ENCODE assay signal across 8 cellular contexts in genomic region chr19:14786421-14786851, GRCh38. TPM values are rescaled to one million over a fixed set of nuclear protein-coding genes. Genes with fewer than 3 reads are reported as not detected.
A peak's percentile ranks its signal among the peaks of the same experiment; 100 is the strongest.
DNase-seq lines count a peak whose midpoint lies in the region; ATAC-seq and TF ChIP-seq lines count a peak whose summit lies in the region.

No MANE protein-coding gene starts in this region.

- H3K9me2 ChIP-seq in GM23338 (ENCODE audit: insufficient read depth) = no peaks in the 10 kb centered on the region

- H3K4me1 Mint-ChIP-seq in GM23338 = peaks cover 13% of the 10 kb centered on the region; the same call in 2 of the 3 replicates
- H3K4me1 Mint-ChIP-seq in activated CD8-positive, alpha-beta T cell treated with anti-CD3 and anti-CD28 coated beads, Interleukin-2, amount 10 ng/mL, durations not matched to agents 7 days and 5 days (ENCODE audit: low read depth) = peaks cover 23% of the 10 kb centered on the region
- H3K4me1 Mint-ChIP-seq in immature natural killer cell = peaks cover 18 to 30% of the 10 kb centered on the region in 2 donors

- no peaks in the 10 kb centered on the region for H3F3A ChIP-seq in GM23338 (replicated peaks; ENCODE audit: low read depth)

- peak overlapping the region; percentile 65; the same call in 1 of the 2 replicates for H3K27ac Mint-ChIP-seq in GM23338
- H3K27ac Mint-ChIP-seq in activated CD8-positive, alpha-beta T cell treated with anti-CD3 and anti-CD28 coated beads, Interleukin-2, amount 10 ng/mL, durations not matched to agents 7 days and 5 days = no peak overlapping the region
- H3K27ac Mint-ChIP-seq in immature natural killer cell = no peak overlapping the region

- H3K36me3 ChIP-seq in GM23338 (ENCODE audit: insufficient read depth) (no peaks in the 10 kb centered on the region), thoracic aorta (no peaks in the 10 kb centered on the region)

- H3K4me3 Mint-ChIP-seq in GM23338 (peak overlapping the region; percentile 29; the same call in 2 of the 3 replicates), immature natural killer cell (peak overlapping the region in 1 of 5 donors; percentile 66)
- H3K4me3 Mint-ChIP-seq in activated CD8-positive, alpha-beta T cell treated with anti-CD3 and anti-CD28 coated beads, Interleukin-2, amount 10 ng/mL, durations not matched to agents 7 days and 5 days = no peak overlapping the region

- POLR2A ChIA-PET in activated CD8-positive, alpha-beta T cell treated with anti-CD3 and anti-CD28 coated beads, Interleukin-2, amount 10 ng/mL, durations not matched to agents 7 days and 5 days (lab: Charles Lee) = no interaction called here

- H3K36me3 Mint-ChIP-seq in GM23338 (ENCODE audit: low read depth) (no peaks in the 10 kb centered on the region), immature natural killer cell (no peaks in the 10 kb centered on the region)
- H3K36me3 Mint-ChIP-seq in activated CD8-positive, alpha-beta T cell treated with anti-CD3 and anti-CD28 coated beads, Interleukin-2, amount 10 ng/mL, durations not matched to agents 7 days and 5 days (ENCODE audit: low read depth) = no peaks in the 10 kb centered on the region

- no peaks in the 10 kb centered on the region for H3K4me1 ChIP-seq in GM23338 (ENCODE audit: insufficient read depth)
- H3K4me1 ChIP-seq in thoracic aorta (ENCODE audit: control insufficient read depth in 1 of 2, low read depth in 2 of 2) = no peaks in the 10 kb centered on the region

- no peak for DNase-seq in AG09309 (ENCODE audit: low read depth)
- peak; percentile 79 for DNase-seq in GM23338 (ENCODE audit: low spot score)
- peak; percentile 27 for DNase-seq in activated CD8-positive, alpha-beta T cell treated with anti-CD3 and anti-CD28 coated beads, Interleukin-2, amount 10 ng/mL, durations not matched to agents 7 days and 5 days
- peak in 2 of 3 donors; percentile 12 to 17 for DNase-seq in immature natural killer cell
- no peak for DNase-seq in thoracic aorta (ENCODE audit: low spot score)
- no peak for DNase-seq in NCI-H146 (lab: John Stamatoyannopoulos, UW)

- H3K9me3 Mint-ChIP-seq in GM23338 (peaks cover 3% of the 10 kb centered on the region; the same call in 1 of the 3 replicates), immature natural killer cell (no peaks in the 10 kb centered on the region)
- H3K9me3 Mint-ChIP-seq in activated CD8-positive, alpha-beta T cell treated with anti-CD3 and anti-CD28 coated beads, Interleukin-2, amount 10 ng/mL, durations not matched to agents 7 days and 5 days (ENCODE audit: insufficient read depth) = no peaks in the 10 kb centered on the region

- no peaks in the 10 kb centered on the region for H3K79me2 ChIP-seq in GM23338 (replicated peaks; ENCODE audit: insufficient read depth)

- H3K4me3 ChIP-seq in AG09309 (ENCODE audit: control insufficient read depth, low read depth, low read length) = no peak overlapping the region
- H3K4me3 ChIP-seq in GM23338 = peak overlapping the region; percentile 40; the same call in 1 of the 2 replicates
- H3K4me3 ChIP-seq in thoracic aorta = no peak overlapping the region

- no peak overlapping the region for H3K27ac ChIP-seq in GM23338 (ENCODE audit: low read depth)
- H3K27ac ChIP-seq in thoracic aorta = no peak overlapping the region

- H4K20me1 ChIP-seq in GM23338 (replicated peaks; ENCODE audit: insufficient read depth) = no peaks in the 10 kb centered on the region

- H2AFZ ChIP-seq in GM23338 = peak overlapping the region; percentile 94

- no peaks in the 10 kb centered on the region for H3K27me3 ChIP-seq in GM23338 (ENCODE audit: insufficient read depth)
- H3K27me3 ChIP-seq in thoracic aorta (replicated peaks; ENCODE audit: insufficient read depth) = no peaks in the 10 kb centered on the region

- ATAC-seq in GM23338 = peak; percentile 95
- ATAC-seq in activated CD8-positive, alpha-beta T cell treated with anti-CD3 and anti-CD28 coated beads, Interleukin-2, amount 10 ng/mL, durations not matched to agents 7 days and 5 days = no peak
- ATAC-seq in thoracic aorta (ENCODE audit: insufficient number of reproducible peaks, low FRiP score, low read depth) = no peak
- no peak for ATAC-seq in GM19035 (IDR thresholded peaks at IDR 0.05; ENCODE audit: unreplicated experiment)
- no peak for ATAC-seq in GM18858 (IDR thresholded peaks at IDR 0.05; ENCODE audit: unreplicated experiment)

- peak overlapping the region; percentile 69 for H3K4me2 ChIP-seq in GM23338

- H3K9me3 ChIP-seq in thoracic aorta = no peaks in the 10 kb centered on the region

- H3K27me3 Mint-ChIP-seq in GM23338 (ENCODE audit: insufficient read depth, low read depth, poor library complexity) = peaks cover 10% of the 10 kb centered on the region
- peaks cover 4% of the 10 kb centered on the region for H3K27me3 Mint-ChIP-seq in activated CD8-positive, alpha-beta T cell treated with anti-CD3 and anti-CD28 coated beads, Interleukin-2, amount 10 ng/mL, durations not matched to agents 7 days and 5 days (ENCODE audit: low read depth)
- peaks cover 2 to 8% (median 5%) of the 10 kb centered on the region in 3 donors for H3K27me3 Mint-ChIP-seq in immature natural killer cell (ENCODE audit: low read depth in 3 of 3)

- TF ChIP-seq CTCF in AG09309 (IDR thresholded peaks at IDR 0.05; ENCODE audit: control insufficient read depth, insufficient read depth, low read depth, low read length, missing control alignments) (peak; percentile 80), GM23338 (conservative IDR thresholded peaks at IDR 0.05; ENCODE audit: low read depth in 2 of 2) (peak; percentile 79 to 85), thoracic aorta (IDR thresholded peaks at IDR 0.05) (peak; percentile 10)

- CTCF ChIA-PET in activated CD8-positive, alpha-beta T cell treated with anti-CD3 and anti-CD28 coated beads, Interleukin-2, amount 10 ng/mL, durations not matched to agents 7 days and 5 days (lab: Charles Lee) = interaction anchor here (0.6 to 1.7 kb wide), 13 partner anchors 11 to 366 kb away, joined by 3 to 7 read pairs (median 3); partner anchors contain the start of gene NDUFB7

TF ChIP-seq in GM23338, 12 proteins besides CTCF, POLR2A, EP300 and RAD21 (continues in another document):
- TF ChIP-seq ZNF331 (CRISPR knock-in tag; IDR thresholded peaks at IDR 0.05; ENCODE audit: low read depth) (no peak), EZH2phosphoT487 (IDR thresholded peaks at IDR 0.05; ENCODE audit: unreplicated experiment) (no peak), EZH2 (IDR thresholded peaks at IDR 0.05; ENCODE audit: low read depth, unreplicated experiment) (no peak), ZNF114 (CRISPR knock-in tag; IDR thresholded peaks at IDR 0.05) (no peak)

RNA-seq across cellular contexts. Expression of gene ADGRE2, which starts 8.1 kb away (rescaled TPM):
- 2.4 and 2.9 TPM in 2 replicates for total RNA-seq in GM23338 (2014; rRNA removed; shearing (Covaris generic))
- polyA plus RNA-seq in GM23338 (2016; fragmentation: Nextera tagmentation; extraction: Ambion mirVana) = 2.3 and 2.4 TPM in 2 replicates
- total RNA-seq in activated CD8-positive, alpha-beta T cell treated with anti-CD3 and anti-CD28 coated beads, Interleukin-2, amount 10 ng/mL, durations not matched to agents 7 days and 5 days = under 1 TPM; 0.21 to 0.29 TPM
- polyA plus RNA-seq in immature natural killer cell = under 1 TPM in 2 of 3 donors, not detected in 1; 0.17 to 0.32 TPM
- 1 to 10 TPM; 8.3 to 9.9 TPM for total RNA-seq in thoracic aorta

RNA-seq across cellular contexts. Expression of gene OR7A5, which starts 48.5 kb away (rescaled TPM):
- not detected in 2 replicates for total RNA-seq in GM23338 (2014; rRNA removed; shearing (Covaris generic))
- polyA plus RNA-seq in GM23338 (2016; fragmentation: Nextera tagmentation; extraction: Ambion mirVana) = not detected in 2 replicates
- not detected for total RNA-seq in activated CD8-positive, alpha-beta T cell treated with anti-CD3 and anti-CD28 coated beads, Interleukin-2, amount 10 ng/mL, durations not matched to agents 7 days and 5 days
- not detected for polyA plus RNA-seq in immature natural killer cell
- not detected for total RNA-seq in thoracic aorta

RNA-seq across cellular contexts. Expression of gene OR7C1, which starts 48.5 kb away (rescaled TPM):
- total RNA-seq in GM23338 (2014; rRNA removed; shearing (Covaris generic)) = not detected in 2 replicates
- 0.03 TPM in 2 replicates for polyA plus RNA-seq in GM23338 (2016; fragmentation: Nextera tagmentation; extraction: Ambion mirVana)
- not detected for total RNA-seq in activated CD8-positive, alpha-beta T cell treated with anti-CD3 and anti-CD28 coated beads, Interleukin-2, amount 10 ng/mL, durations not matched to agents 7 days and 5 days
- not detected for polyA plus RNA-seq in immature natural killer cell
- total RNA-seq in thoracic aorta = not detected

Comparison
In these comparisons a context has a peak if more than half of its experiments do, and no peak if none do; other contexts are left out.
1. DNase-seq: peak in GM23338 (single experiment), activated CD8-positive, alpha-beta T cell treated with anti-CD3 and anti-CD28 coated beads, Interleukin-2, amount 10 ng/mL, durations not matched to agents 7 days and 5 days (single experiment) and immature natural killer cell (2 of 3); none in AG09309 (single experiment), thoracic aorta (single experiment) and NCI-H146 (single experiment).
2. CTCF ChIP-seq: peak in every context shown above with its lines; median percentile 82 in GM23338; 80 in AG09309; 10 in thoracic aorta.